In genomic region chr1:180235077-180235501, GRCh38 we compare ENCODE assay signal across 1 cellular context.
TF ChIP-seq lines count a peak whose summit lies in the region.

No MANE protein-coding gene starts in this region.

TF ChIP-seq in liver, 16 proteins besides CTCF, POLR2A, EP300 and RAD21 (continued from another document):
- TF ChIP-seq FOXA2 (IDR thresholded peaks at IDR 0.05), result no peak
- TF ChIP-seq, protein P1, sequence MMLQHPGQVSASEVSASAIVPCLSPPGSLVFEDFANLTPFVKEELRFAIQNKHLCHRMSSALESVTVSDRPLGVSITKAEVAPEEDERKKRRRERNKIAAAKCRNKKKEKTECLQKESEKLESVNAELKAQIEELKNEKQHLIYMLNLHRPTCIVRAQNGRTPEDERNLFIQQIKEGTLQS (IDR thresholded peaks at IDR 0.05), result no peak
- TF ChIP-seq YY1 (IDR thresholded peaks at IDR 0.05), result no peak
- no peak for TF ChIP-seq RXRA (IDR thresholded peaks at IDR 0.05)
- no peak for TF ChIP-seq FOXA1 (IDR thresholded peaks at IDR 0.05)
- no peak for TF ChIP-seq HNF4A (conservative IDR thresholded peaks at IDR 0.05)
- no peak for TF ChIP-seq ZBTB33 (IDR thresholded peaks at IDR 0.05)
- TF ChIP-seq GABPA (IDR thresholded peaks at IDR 0.05 in 1 of 2, conservative IDR thresholded peaks at IDR 0.05 in 1 of 2), result no peak
- TF ChIP-seq EGR1 (IDR thresholded peaks at IDR 0.05; ENCODE audit: low read depth in 2 of 2), result no peak
- TF ChIP-seq NR2F2 (IDR thresholded peaks at IDR 0.05), result no peak
- TF ChIP-seq SP1 (IDR thresholded peaks at IDR 0.05), result no peak
TF ChIP-seq in liver: peak in this region for 0.
